Comparison of ENCODE assay signal across 14 cellular contexts in genomic region chr2:127231130-127231865, GRCh38. TPM values are rescaled to one million over a fixed set of nuclear protein-coding genes. Genes with fewer than 3 reads are reported as not detected.
"Had no signal": no experiment of that assay in that cellular context is flagged by ENCODE, and none has a peak within 500 bp of the region (broad histone marks: within the 10 kb centered on the region; RNA-seq: fewer than 3 reads in every experiment).

No MANE protein-coding gene starts in this region.

- H3K9me3 Mint-ChIP-seq: central memory CD8-positive, alpha-beta T cell had no signal

- DNase-seq: activated CD4-positive, alpha-beta T cell treated with anti-CD3 and anti-CD28 coated beads, Interleukin-2, amount 50 U/mL, for 1 hour; activated CD8-positive, alpha-beta memory T cell treated with anti-CD3 and anti-CD28 coated beads for 24 hours; activated naive CD8-positive, alpha-beta T cell treated with anti-CD3 and anti-CD28 coated beads, Interleukin-2, amount 10 ng/mL, durations not matched to agents 7 days and 5 days; anterior cingulate cortex; brain microvascular endothelial cell; effector CD8-positive, alpha-beta T cell; sigmoid colon; stimulated activated CD4-positive, alpha-beta T cell treated with anti-CD3 and anti-CD28 coated beads, Interleukin-1b, Interleukin-23, amount 100 ng/mL, for 48 hours; stomach had no signal

- H3K36me3 ChIP-seq: brain microvascular endothelial cell, sigmoid colon, stomach had no signal

- H3K27ac ChIP-seq: brain microvascular endothelial cell, sigmoid colon, stomach had no signal

- H3K27me3 ChIP-seq: brain microvascular endothelial cell, sigmoid colon, stomach had no signal

- H3K4me3 ChIP-seq: sigmoid colon, stomach had no signal

- H3K4me3 Mint-ChIP-seq: activated naive CD8-positive, alpha-beta T cell treated with anti-CD3 and anti-CD28 coated beads, Interleukin-2, amount 10 ng/mL, durations not matched to agents 7 days and 5 days; central memory CD8-positive, alpha-beta T cell; neural crest cell had no signal

- ATAC-seq: activated CD4-positive, CD25-positive, alpha-beta regulatory T cell treated with anti-CD3 and anti-CD28 coated beads, Interleukin-2, amount 50 U/mL, for 24 hours had no signal

- H3K27ac Mint-ChIP-seq: activated naive CD8-positive, alpha-beta T cell treated with anti-CD3 and anti-CD28 coated beads, Interleukin-2, amount 10 ng/mL, durations not matched to agents 7 days and 5 days had no signal

- H3K36me3 Mint-ChIP-seq: activated naive CD8-positive, alpha-beta T cell treated with anti-CD3 and anti-CD28 coated beads, Interleukin-2, amount 10 ng/mL, durations not matched to agents 7 days and 5 days had no signal

RNA-seq across cellular contexts. Expression of gene CYP27C1, which starts 11.2 kb away (rescaled TPM):
- total RNA-seq: activated naive CD8-positive, alpha-beta T cell treated with anti-CD3 and anti-CD28 coated beads, Interleukin-2, amount 10 ng/mL, durations not matched to agents 7 days and 5 days; fibroblast of lung; pulmonary artery endothelial cell had no signal
